ENCODE assay signal across 2 cellular contexts in the genomic region with DNA sequence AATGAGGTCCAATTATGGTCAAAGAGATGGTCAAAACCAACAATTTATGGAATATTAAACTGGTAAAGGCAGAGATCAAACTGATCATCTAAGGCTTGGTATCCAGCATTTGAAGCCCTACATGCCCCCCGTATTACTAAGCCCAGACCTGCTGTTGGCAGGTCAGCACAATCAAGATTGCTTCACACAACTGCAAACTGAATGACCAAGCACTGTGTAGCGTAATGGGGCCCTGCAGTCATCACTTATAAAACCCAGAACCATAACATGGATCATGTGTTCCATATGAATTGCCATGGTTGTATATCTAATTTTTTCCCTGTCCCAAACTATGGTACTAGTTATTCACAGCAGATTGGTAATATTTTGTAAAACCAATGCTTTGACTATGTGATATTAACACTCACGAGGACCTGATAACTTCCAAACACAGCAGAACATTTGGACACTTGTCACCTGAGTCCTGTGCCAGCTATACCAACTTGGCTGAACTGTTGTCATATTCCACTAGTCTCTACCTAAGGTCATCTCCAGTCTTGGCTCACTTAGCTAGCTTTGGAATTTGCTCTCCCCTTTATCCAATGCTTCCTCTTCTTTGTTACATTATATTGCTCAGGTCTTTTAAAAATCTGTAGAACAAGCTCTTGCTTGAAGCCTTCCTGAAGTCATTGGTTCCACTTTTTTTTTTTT.
TF ChIP-seq lines count a peak whose summit lies in the region.

No MANE protein-coding gene starts in this region.

TF ChIP-seq in liver, 16 proteins besides CTCF, POLR2A, EP300 and RAD21 (continued from another document):
- TF ChIP-seq FOXA1 (IDR thresholded peaks at IDR 0.05) = peak; percentile 14

TF ChIP-seq in HepG2, 621 proteins besides CTCF, POLR2A, EP300 and RAD21 (continued from another document):
- TF ChIP-seq, protein P1, sequence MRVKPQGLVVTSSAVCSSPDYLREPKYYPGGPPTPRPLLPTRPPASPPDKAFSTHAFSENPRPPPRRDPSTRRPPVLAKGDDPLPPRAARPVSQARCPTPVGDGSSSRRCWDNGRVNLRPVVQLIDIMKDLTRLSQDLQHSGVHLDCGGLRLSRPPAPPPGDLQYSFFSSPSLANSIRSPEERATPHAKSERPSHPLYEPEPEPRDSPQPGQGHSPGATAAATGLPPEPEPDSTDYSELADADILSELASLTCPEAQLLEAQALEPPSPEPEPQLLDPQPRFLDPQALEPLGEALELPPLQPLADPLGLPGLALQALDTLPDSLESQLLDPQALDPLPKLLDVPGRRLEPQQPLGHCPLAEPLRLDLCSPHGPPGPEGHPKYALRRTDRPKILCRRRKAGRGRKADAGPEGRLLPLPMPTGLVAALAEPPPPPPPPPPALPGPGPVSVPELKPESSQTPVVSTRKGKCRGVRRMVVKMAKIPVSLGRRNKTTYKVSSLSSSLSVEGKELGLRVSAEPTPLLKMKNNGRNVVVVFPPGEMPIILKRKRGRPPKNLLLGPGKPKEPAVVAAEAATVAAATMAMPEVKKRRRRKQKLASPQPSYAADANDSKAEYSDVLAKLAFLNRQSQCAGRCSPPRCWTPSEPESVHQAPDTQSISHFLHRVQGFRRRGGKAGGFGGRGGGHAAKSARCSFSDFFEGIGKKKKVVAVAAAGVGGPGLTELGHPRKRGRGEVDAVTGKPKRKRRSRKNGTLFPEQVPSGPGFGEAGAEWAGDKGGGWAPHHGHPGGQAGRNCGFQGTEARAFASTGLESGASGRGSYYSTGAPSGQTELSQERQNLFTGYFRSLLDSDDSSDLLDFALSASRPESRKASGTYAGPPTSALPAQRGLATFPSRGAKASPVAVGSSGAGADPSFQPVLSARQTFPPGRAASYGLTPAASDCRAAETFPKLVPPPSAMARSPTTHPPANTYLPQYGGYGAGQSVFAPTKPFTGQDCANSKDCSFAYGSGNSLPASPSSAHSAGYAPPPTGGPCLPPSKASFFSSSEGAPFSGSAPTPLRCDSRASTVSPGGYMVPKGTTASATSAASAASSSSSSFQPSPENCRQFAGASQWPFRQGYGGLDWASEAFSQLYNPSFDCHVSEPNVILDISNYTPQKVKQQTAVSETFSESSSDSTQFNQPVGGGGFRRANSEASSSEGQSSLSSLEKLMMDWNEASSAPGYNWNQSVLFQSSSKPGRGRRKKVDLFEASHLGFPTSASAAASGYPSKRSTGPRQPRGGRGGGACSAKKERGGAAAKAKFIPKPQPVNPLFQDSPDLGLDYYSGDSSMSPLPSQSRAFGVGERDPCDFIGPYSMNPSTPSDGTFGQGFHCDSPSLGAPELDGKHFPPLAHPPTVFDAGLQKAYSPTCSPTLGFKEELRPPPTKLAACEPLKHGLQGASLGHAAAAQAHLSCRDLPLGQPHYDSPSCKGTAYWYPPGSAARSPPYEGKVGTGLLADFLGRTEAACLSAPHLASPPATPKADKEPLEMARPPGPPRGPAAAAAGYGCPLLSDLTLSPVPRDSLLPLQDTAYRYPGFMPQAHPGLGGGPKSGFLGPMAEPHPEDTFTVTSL (CRISPR knock-in tag; IDR thresholded peaks at IDR 0.05; ENCODE audit: borderline replicate concordance) = no peak
- TF ChIP-seq KLF15 (CRISPR knock-in tag; IDR thresholded peaks at IDR 0.05; ENCODE audit: borderline replicate concordance) (no peak), SYNCRIP (IDR thresholded peaks at IDR 0.05; ENCODE audit: insufficient read depth, low read depth, low read length) (no peak), SMARCE1 (IDR thresholded peaks at IDR 0.05; ENCODE audit: borderline replicate concordance) (no peak)
- TF ChIP-seq, protein P2, sequence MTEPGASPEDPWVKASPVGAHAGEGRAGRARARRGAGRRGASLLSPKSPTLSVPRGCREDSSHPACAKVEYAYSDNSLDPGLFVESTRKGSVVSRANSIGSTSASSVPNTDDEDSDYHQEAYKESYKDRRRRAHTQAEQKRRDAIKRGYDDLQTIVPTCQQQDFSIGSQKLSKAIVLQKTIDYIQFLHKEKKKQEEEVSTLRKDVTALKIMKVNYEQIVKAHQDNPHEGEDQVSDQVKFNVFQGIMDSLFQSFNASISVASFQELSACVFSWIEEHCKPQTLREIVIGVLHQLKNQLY (CRISPR knock-in tag; IDR thresholded peaks at IDR 0.05) = no peak
- TF ChIP-seq, protein P3, sequence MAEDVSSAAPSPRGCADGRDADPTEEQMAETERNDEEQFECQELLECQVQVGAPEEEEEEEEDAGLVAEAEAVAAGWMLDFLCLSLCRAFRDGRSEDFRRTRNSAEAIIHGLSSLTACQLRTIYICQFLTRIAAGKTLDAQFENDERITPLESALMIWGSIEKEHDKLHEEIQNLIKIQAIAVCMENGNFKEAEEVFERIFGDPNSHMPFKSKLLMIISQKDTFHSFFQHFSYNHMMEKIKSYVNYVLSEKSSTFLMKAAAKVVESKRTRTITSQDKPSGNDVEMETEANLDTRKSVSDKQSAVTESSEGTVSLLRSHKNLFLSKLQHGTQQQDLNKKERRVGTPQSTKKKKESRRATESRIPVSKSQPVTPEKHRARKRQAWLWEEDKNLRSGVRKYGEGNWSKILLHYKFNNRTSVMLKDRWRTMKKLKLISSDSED (CRISPR knock-in tag; IDR thresholded peaks at IDR 0.05) = no peak
